Comparison of ENCODE assay signal across 1 cellular context in the genomic region with DNA sequence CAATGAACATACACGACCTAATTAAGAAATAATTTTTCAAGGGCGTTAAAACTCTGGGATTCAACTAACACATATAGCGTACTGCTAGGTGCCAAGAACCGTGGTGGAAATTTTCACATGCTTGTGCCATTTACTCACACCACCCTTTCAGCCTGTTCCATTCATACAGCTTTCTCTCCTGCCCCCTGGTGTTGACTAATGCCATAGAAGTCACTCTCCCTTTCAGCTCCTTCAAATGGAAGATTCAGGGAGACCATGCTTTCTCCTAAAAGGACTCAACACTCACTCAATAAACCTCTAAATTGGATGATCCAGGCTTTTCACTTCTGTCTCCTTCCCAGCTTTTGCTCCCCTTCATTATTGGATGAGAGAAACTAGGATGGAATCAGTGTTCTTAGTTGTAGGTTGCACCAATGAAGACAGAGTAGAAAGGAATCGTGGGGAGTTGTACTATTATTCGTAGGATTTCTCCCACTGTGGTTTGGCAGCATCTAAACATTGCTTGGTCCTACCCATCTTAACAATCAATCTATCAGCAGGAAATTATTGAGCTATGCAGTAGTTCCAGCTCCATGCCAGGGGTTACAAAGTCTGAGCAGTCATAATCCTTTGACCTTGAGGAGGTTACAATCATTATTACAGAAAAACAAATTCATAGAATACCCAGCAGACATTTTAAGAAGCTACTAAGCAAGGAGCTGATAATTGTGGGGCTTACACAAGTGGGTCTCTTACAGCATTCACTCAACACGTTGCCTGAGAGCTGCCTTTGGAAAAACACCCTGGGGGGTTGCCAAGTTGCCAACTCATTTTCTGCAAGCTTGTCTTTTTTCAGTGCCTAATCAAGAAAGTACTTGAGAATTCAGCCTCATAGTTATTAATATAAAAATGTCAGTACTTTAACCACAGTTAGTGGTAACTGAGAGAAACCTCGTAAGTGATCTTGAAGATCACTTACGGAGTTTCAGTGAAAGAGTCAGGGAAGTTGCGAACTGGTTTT.
TF ChIP-seq lines count a peak whose summit lies in the region.

No MANE protein-coding gene starts in this region.

TF ChIP-seq in HCT116, 20 proteins besides CTCF, POLR2A, EP300 and RAD21 (continued from another document):
- TF ChIP-seq, protein P1, sequence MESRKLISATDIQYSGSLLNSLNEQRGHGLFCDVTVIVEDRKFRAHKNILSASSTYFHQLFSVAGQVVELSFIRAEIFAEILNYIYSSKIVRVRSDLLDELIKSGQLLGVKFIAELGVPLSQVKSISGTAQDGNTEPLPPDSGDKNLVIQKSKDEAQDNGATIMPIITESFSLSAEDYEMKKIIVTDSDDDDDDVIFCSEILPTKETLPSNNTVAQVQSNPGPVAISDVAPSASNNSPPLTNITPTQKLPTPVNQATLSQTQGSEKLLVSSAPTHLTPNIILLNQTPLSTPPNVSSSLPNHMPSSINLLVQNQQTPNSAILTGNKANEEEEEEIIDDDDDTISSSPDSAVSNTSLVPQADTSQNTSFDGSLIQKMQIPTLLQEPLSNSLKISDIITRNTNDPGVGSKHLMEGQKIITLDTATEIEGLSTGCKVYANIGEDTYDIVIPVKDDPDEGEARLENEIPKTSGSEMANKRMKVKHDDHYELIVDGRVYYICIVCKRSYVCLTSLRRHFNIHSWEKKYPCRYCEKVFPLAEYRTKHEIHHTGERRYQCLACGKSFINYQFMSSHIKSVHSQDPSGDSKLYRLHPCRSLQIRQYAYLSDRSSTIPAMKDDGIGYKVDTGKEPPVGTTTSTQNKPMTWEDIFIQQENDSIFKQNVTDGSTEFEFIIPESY (IDR thresholded peaks at IDR 0.05; ENCODE audit: extremely low read depth, insufficient replicate concordance, low read length): no peak
- TF ChIP-seq SIN3A (IDR thresholded peaks at IDR 0.05; ENCODE audit: low read depth) (no peak), YY1 (IDR thresholded peaks at IDR 0.05; ENCODE audit: extremely low read depth, insufficient replicate concordance, low read depth, low read length) (peak; percentile 32)
- TF ChIP-seq, protein P2, sequence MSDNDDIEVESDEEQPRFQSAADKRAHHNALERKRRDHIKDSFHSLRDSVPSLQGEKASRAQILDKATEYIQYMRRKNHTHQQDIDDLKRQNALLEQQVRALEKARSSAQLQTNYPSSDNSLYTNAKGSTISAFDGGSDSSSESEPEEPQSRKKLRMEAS (IDR thresholded peaks at IDR 0.05): peak; percentile 41
